In the genomic region with DNA sequence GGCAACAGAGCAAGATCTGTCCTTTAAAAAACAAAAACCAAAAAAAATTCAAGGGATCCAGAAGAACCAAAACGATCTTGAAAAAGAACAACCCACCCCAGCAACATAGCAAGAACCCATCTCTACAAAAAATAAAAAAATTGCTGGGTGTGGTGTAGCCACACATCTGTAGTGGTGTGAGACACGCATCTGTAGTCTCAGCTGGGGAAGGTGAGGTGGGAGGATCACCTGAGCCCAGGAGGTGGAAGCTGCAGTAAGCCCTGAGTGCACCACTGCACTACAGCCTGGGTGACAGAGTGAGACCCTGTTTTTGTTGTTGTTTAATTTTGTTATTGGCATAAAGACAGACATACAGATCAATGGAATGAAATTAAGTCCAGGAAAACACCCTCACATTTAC, we compare ENCODE assay signal across 16 cellular contexts.
"Had no signal": no experiment of that assay in that cellular context is flagged by ENCODE, and none has a peak within 500 bp of the region (broad histone marks: within the 10 kb centered on the region; RNA-seq: fewer than 3 reads in every experiment).

No MANE protein-coding gene starts in this region.

- H3K36me3 ChIP-seq: esophagus muscularis mucosa had no signal

- DNase-seq: activated CD4-positive, alpha-beta T cell treated with anti-CD3 and anti-CD28 coated beads, Interleukin-2, amount 10 ng/mL, durations not matched to agents 7 days and 5 days; activated effector memory CD4-positive, alpha-beta T cell treated with anti-CD3 and anti-CD28 coated beads, Interleukin-2, amount 50 U/mL, for 16 hours; activated naive CD8-positive, alpha-beta T cell treated with anti-CD3 and anti-CD28 coated beads for 36 hours; activated T-cell treated with anti-CD3 and anti-CD28 coated beads for 4 hours; amygdala; central memory CD4-positive, alpha-beta T cell; occipital lobe; stimulated activated CD4-positive, alpha-beta T cell treated with anti-CD3 and anti-CD28 coated beads, Interleukin-15, amount 100 ng/mL, for 24 hours; stimulated activated CD4-positive, alpha-beta T cell treated with anti-CD3 and anti-CD28 coated beads, Interleukin-4, amount 100 ng/mL, for 1 hour; stimulated activated naive CD8-positive, alpha-beta T cell treated with anti-CD3 and anti-CD28 coated beads, Interleukin-15, Interleukin-2, amounts not matched to agents 100 U/mL and 50 U/mL, for 24 hours had no signal

- H3K4me1 Mint-ChIP-seq: brain, nephron had no signal

- H3K27ac ChIP-seq: coronary artery, esophagus muscularis mucosa, skin epidermis had no signal

- H3K27me3 ChIP-seq: esophagus muscularis mucosa had no signal

- H3K27ac Mint-ChIP-seq: activated CD4-positive, alpha-beta T cell treated with anti-CD3 and anti-CD28 coated beads, Interleukin-2, amount 10 ng/mL, durations not matched to agents 7 days and 5 days; activated naive CD8-positive, alpha-beta T cell treated with anti-CD3 and anti-CD28 coated beads for 36 hours; brain; nephron had no signal

- H3K9me3 ChIP-seq: esophagus muscularis mucosa had no signal

- H3K4me3 Mint-ChIP-seq: activated CD4-positive, alpha-beta T cell treated with anti-CD3 and anti-CD28 coated beads, Interleukin-2, amount 10 ng/mL, durations not matched to agents 7 days and 5 days; activated naive CD8-positive, alpha-beta T cell treated with anti-CD3 and anti-CD28 coated beads for 36 hours; brain; nephron had no signal

- H3K27me3 Mint-ChIP-seq: activated CD4-positive, alpha-beta T cell treated with anti-CD3 and anti-CD28 coated beads, Interleukin-2, amount 10 ng/mL, durations not matched to agents 7 days and 5 days; activated naive CD8-positive, alpha-beta T cell treated with anti-CD3 and anti-CD28 coated beads for 36 hours; brain had no signal

- H3K4me3 ChIP-seq: coronary artery, esophagus muscularis mucosa, skin epidermis had no signal

- ATAC-seq: left lobe of liver; stimulated activated naive CD8-positive, alpha-beta T cell treated with anti-CD3 and anti-CD28 coated beads, Interleukin-15, Interleukin-2, amounts not matched to agents 100 U/mL and 50 U/mL, for 24 hours had no signal
